In the genomic region with DNA sequence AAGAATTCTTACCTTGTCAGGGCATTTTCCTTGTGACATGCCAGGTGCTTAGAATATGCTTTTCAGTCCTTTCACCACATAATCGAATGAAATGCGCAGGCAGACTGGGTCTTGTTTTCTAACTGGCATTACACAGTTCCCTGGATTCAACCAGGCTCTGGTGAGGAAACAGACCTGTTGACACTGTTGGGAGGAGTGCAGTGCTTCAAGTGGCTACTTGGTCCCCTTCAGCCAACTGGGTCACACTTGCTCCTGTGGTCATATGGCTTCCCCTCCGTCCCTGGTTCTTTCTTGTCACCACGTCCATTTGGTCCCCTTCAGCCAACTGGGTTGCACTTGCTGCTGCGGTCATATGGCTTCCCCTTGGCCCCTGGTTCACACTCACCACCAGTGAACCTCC, we compare ENCODE assay signal across 18 cellular contexts.
"Had no signal": no experiment of that assay in that cellular context is flagged by ENCODE, and none has a peak within 500 bp of the region (broad histone marks: within the 10 kb centered on the region; RNA-seq: fewer than 3 reads in every experiment).

No MANE protein-coding gene starts in this region.

- H3K36me3 ChIP-seq: pancreas, prostate gland had no signal

- H3K27ac ChIP-seq: esophagus muscularis mucosa, foreskin keratinocyte, pancreas, prostate gland, spleen, tibial nerve had no signal

- H3K9me3 ChIP-seq: esophagus muscularis mucosa, pancreas, prostate gland, spleen, tibial nerve had no signal

- H3K4me3 ChIP-seq: esophagus muscularis mucosa, pancreas, prostate gland, spleen, tibial nerve had no signal

- ATAC-seq: activated CD8-positive, alpha-beta memory T cell treated with anti-CD3 and anti-CD28 coated beads, Interleukin-2, amount 10 ng/mL, durations not matched to agents 7 days and 5 days; activated CD8-positive, alpha-beta T cell treated with anti-CD3 and anti-CD28 coated beads, Interleukin-2, amount 10 ng/mL, durations not matched to agents 7 days and 5 days; activated naive CD4-positive, alpha-beta T cell treated with anti-CD3 and anti-CD28 coated beads, Interleukin-2, amount 50 U/mL, for 72 hours; activated T-cell treated with anti-CD3 and anti-CD28 coated beads, Interleukin-2, amount 50 U/mL, for 72 hours; foreskin keratinocyte; naive thymus-derived CD4-positive, alpha-beta T cell; pancreas had no signal

- DNase-seq: activated B cell treated with CpG ODN at 0.5 μM for 24 hours; activated CD8-positive, alpha-beta memory T cell treated with anti-CD3 and anti-CD28 coated beads, Interleukin-2, amount 10 ng/mL, durations not matched to agents 7 days and 5 days; activated CD8-positive, alpha-beta T cell treated with anti-CD3 and anti-CD28 coated beads, Interleukin-2, amount 10 ng/mL, durations not matched to agents 7 days and 5 days; activated naive CD4-positive, alpha-beta T cell; activated T-cell treated with anti-CD3 and anti-CD28 coated beads, Interleukin-2, amount 50 U/mL, for 72 hours; dermis blood vessel endothelial cell; effector CD4-positive, alpha-beta T cell; foreskin keratinocyte; kidney glomerular epithelial cell; naive thymus-derived CD4-positive, alpha-beta T cell; nucleus accumbens; pancreas; spleen; stimulated activated naive CD4-positive, alpha-beta T cell treated with Interleukin-2 at 50 U/mL for 16 hours had no signal

- H3K4me1 ChIP-seq: foreskin keratinocyte, prostate gland had no signal

- H3K27me3 ChIP-seq: esophagus muscularis mucosa, foreskin keratinocyte, pancreas, spleen, tibial nerve had no signal
